Comparison of ENCODE assay signal across 8 cellular contexts in genomic region chr20:10654630-10655029, GRCh38. TPM values are rescaled to one million over a fixed set of nuclear protein-coding genes. Genes with fewer than 3 reads are reported as not detected.
A peak's percentile ranks its signal among the peaks of the same experiment; 100 is the strongest.
DNase-seq lines count a peak whose midpoint lies in the region; ATAC-seq, FAIRE-seq and TF ChIP-seq lines count a peak whose summit lies in the region.

No MANE protein-coding gene starts in this region.

- H3K9ac ChIP-seq in endothelial cell of umbilical vein (replicated peaks; ENCODE audit: extremely low read depth, insufficient read depth, low read length) (no peak overlapping the region), smooth muscle cell (ENCODE audit: low read depth) (no peak overlapping the region)

- H3K9me3 ChIP-seq in endothelial cell of umbilical vein (replicated peaks; ENCODE audit: control insufficient read depth, insufficient read depth, low read length) (no peaks in the 10 kb centered on the region), smooth muscle cell (replicated peaks; ENCODE audit: low read depth) (no peaks in the 10 kb centered on the region)

- intact Hi-C loops in endothelial cell of umbilical vein (cut with micrococcal nuclease) = loop anchor here (5.0 kb wide), 2 partner anchors 187 to 618 kb away; no protein-coding TSS in a partner anchor

- H3K36me3 ChIP-seq in endothelial cell of umbilical vein (ENCODE audit: control insufficient read depth in 2 of 2, extremely low read depth in 1 of 2, insufficient read depth in 2 of 2, low read length in 2 of 2) = peaks cover 10 to 30% of the 10 kb centered on the region in 2 experiments
- no peaks in the 10 kb centered on the region for H3K36me3 ChIP-seq in smooth muscle cell (ENCODE audit: low read depth)

- peaks cover 30% of the 10 kb centered on the region for H3K4me1 ChIP-seq in endothelial cell of umbilical vein (ENCODE audit: control insufficient read depth, extremely low read depth, insufficient read depth, low read length)
- H3K4me1 ChIP-seq in smooth muscle cell (ENCODE audit: low read depth) = peaks cover 83% of the 10 kb centered on the region

- H3K4me3 ChIP-seq in endothelial cell of umbilical vein (replicated peaks in 1 of 3; ENCODE audit: insufficient read depth in 1 of 3, low read depth in 1 of 3, low read length in 3 of 3) (no peak overlapping the region), smooth muscle cell (no peak overlapping the region)

- CTCF ChIA-PET in endothelial cell of umbilical vein (lab: Charles Lee) = interaction anchor here (1.3 to 1.5 kb wide), 2 partner anchors 45 to 890 kb away, joined by 3 to 4 read pairs; no protein-coding TSS in a partner anchor

- peak overlapping the region; percentile 73 for H3K4me2 ChIP-seq in endothelial cell of umbilical vein (ENCODE audit: insufficient read depth, low read length)
- peak overlapping the region; percentile 83 for H3K4me2 ChIP-seq in smooth muscle cell

- POLR2A ChIA-PET in endothelial cell of umbilical vein (lab: Charles Lee) = no interaction called here

- dilution Hi-C loops in endothelial cell of umbilical vein (cut with MboI; ENCODE audit: extremely low pct_ligation_motif_present, low sequenced_read_pairs) = no loop called here

- H3F3A ChIP-seq in smooth muscle cell (ENCODE audit: low read depth) = peaks cover 38% of the 10 kb centered on the region

- no TSS peak for BruUV-seq in endothelial cell of umbilical vein (replicated peaks; lab: Mats Ljungman, UMichigan)

- H3K79me2 ChIP-seq in endothelial cell of umbilical vein (ENCODE audit: control insufficient read depth, insufficient read depth, low read length) (peaks cover 11% of the 10 kb centered on the region), smooth muscle cell (ENCODE audit: low read depth) (peaks cover 25% of the 10 kb centered on the region)

- TF ChIP-seq POLR2A in endothelial cell of umbilical vein (IDR thresholded peaks at IDR 0.05; ENCODE audit: low read depth, low read length) = no peak

- no peak for TF ChIP-seq CTCF in endothelial cell of umbilical vein (IDR thresholded peaks at IDR 0.05; ENCODE audit: extremely low read depth in 1 of 2, insufficient read depth in 1 of 2, low read depth in 1 of 2, low read length in 2 of 2)
- TF ChIP-seq CTCF in smooth muscle cell (IDR thresholded peaks at IDR 0.05; ENCODE audit: borderline replicate concordance, insufficient read depth, poor library complexity, severe bottlenecking) = no peak

- peak; percentile 78 for ATAC-seq in GM19395 (IDR thresholded peaks at IDR 0.05; ENCODE audit: unreplicated experiment)
- peak; percentile 58 for ATAC-seq in HG03108 (IDR thresholded peaks at IDR 0.05; ENCODE audit: unreplicated experiment)
- no peak for ATAC-seq in left lobe of liver

- H3K27ac ChIP-seq in endothelial cell of umbilical vein (ENCODE audit: insufficient read depth, low read depth, low read length) = peak overlapping the region; percentile 27
- peak overlapping the region; percentile 94 for H3K27ac ChIP-seq in smooth muscle cell (ENCODE audit: low read depth)

- no peak overlapping the region for H2AFZ ChIP-seq in endothelial cell of umbilical vein (ENCODE audit: low read depth, low read length)
- H2AFZ ChIP-seq in smooth muscle cell (ENCODE audit: low read depth) = no peak overlapping the region

- DNase-seq in endothelial cell of umbilical vein (ENCODE audit: low read depth, low spot score) (peak; percentile 56), smooth muscle cell (lab: John Stamatoyannopoulos, UW; ENCODE audit: unreplicated experiment) (no peak), HuH-7.5 (ENCODE audit: low spot score) (no peak), left lobe of liver (ENCODE audit: low spot score) (no peak), SHP77 (lab: John Stamatoyannopoulos, UW) (no peak), cerebellum (ENCODE audit: low spot score) (no peak)

- H3K27me3 ChIP-seq in endothelial cell of umbilical vein (ENCODE audit: control insufficient read depth in 2 of 2, insufficient read depth in 2 of 2, low read length in 2 of 2) = no peaks in the 10 kb centered on the region
- no peaks in the 10 kb centered on the region for H3K27me3 ChIP-seq in smooth muscle cell (ENCODE audit: low read depth)

- no peaks in the 10 kb centered on the region for H3K9me1 ChIP-seq in endothelial cell of umbilical vein (replicated peaks; ENCODE audit: control insufficient read depth, extremely low read depth, insufficient read depth, low read length)

- H4K20me1 ChIP-seq in endothelial cell of umbilical vein (replicated peaks; ENCODE audit: control insufficient read depth, extremely low read depth, insufficient read depth, low read length) (no peaks in the 10 kb centered on the region), smooth muscle cell (ENCODE audit: low read depth) (peaks cover 46% of the 10 kb centered on the region)

- WGBS in smooth muscle cell (ENCODE audit: low lambda C conversion rate) = 27% methylated on average over 7 of the region's 7 CpGs

- peak; percentile 55 for FAIRE-seq in endothelial cell of umbilical vein (lab: Jason Lieb, UNC)

TF ChIP-seq in endothelial cell of umbilical vein, 7 proteins besides CTCF, POLR2A, EP300 and RAD21:
- TF ChIP-seq MYC (IDR thresholded peaks at IDR 0.05; ENCODE audit: low read depth, low read length) = no peak
- TF ChIP-seq GATA2 (IDR thresholded peaks at IDR 0.05; ENCODE audit: insufficient read depth, insufficient read length, low read depth, low read length) = peak; percentile 30

RNA-seq across cellular contexts. Expression of gene JAG1, which starts 19.2 kb away (rescaled TPM):
- total RNA-seq in endothelial cell of umbilical vein (31.7 and 37.0 TPM in 2 replicates), smooth muscle cell (126 and 135 TPM in 2 replicates), left lobe of liver (4.3 TPM), cerebellum (50.8 TPM)
- polyA plus RNA-seq in endothelial cell of umbilical vein (12.9 and 19.7 TPM in 2 replicates), smooth muscle cell (45.0 and 73.6 TPM in 2 replicates)
- polyA plus RNA-seq in endothelial cell of umbilical vein (2011; cell fraction: cytosol; rRNA removed) = 9.4 and 9.5 TPM in 2 replicates
- 77.1 and 97.3 TPM in 2 replicates for polyA plus RNA-seq in endothelial cell of umbilical vein (2011; cell fraction: nucleus; rRNA removed)
- polyA plus RNA-seq in endothelial cell of umbilical vein (2012) = 32.6 and 33.6 TPM in 2 replicates
- 82.6 and 94.6 TPM in 2 replicates for polyA minus RNA-seq in endothelial cell of umbilical vein
- 2.4 TPM for polyA minus RNA-seq in endothelial cell of umbilical vein (2011; cell fraction: cytosol; rRNA and poly(A)+ RNA removed)
- polyA minus RNA-seq in endothelial cell of umbilical vein (2011; cell fraction: nucleus; rRNA and poly(A)+ RNA removed) = 94.2 and 172 TPM in 2 replicates
